In genomic region chr10:17062009-17062408, GRCh38 we compare ENCODE assay signal across 10 cellular contexts.
A peak's percentile ranks its signal among the peaks of the same experiment; 100 is the strongest.
DNase-seq lines count a peak whose midpoint lies in the region; ATAC-seq and TF ChIP-seq lines count a peak whose summit lies in the region.
"Had no signal": no experiment of that assay in that cellular context is flagged by ENCODE, and none has a peak within 500 bp of the region (broad histone marks: within the 10 kb centered on the region; RNA-seq: fewer than 3 reads in every experiment).

No MANE protein-coding gene starts in this region.

- H3K27ac ChIP-seq in gastrocnemius medialis (peak overlapping the region in 3 of 4 donors; percentile 35 to 55 (median 49)), dorsolateral prefrontal cortex (no peak overlapping the region)

- DNase-seq in EH (ENCODE audit: low read depth) (peak; percentile 82), SK-MEL-5 (ENCODE audit: low read depth, low spot score) (peak; percentile 13), fibroblast of mammary gland (ENCODE audit: low read depth) (peak; percentile 94), gastrocnemius medialis (no peak), dorsolateral prefrontal cortex (no peak), NCI-H524 (lab: John Stamatoyannopoulos, UW) (no peak)
- DNase-seq: COR-L47, midbrain had no signal

- H3K36me3 ChIP-seq in gastrocnemius medialis, result no peaks in the 10 kb centered on the region

- no peak overlapping the region for H3K4me3 ChIP-seq in fibroblast of mammary gland (ENCODE audit: control insufficient read depth, low read depth, low read length)
- H3K4me3 ChIP-seq in gastrocnemius medialis, result no peak overlapping the region
- no peak overlapping the region for H3K4me3 ChIP-seq in dorsolateral prefrontal cortex

- peaks cover 0 to 5% of the 10 kb centered on the region in 2 donors for H3K4me1 ChIP-seq in gastrocnemius medialis

- TF ChIP-seq POLR2A in gastrocnemius medialis (IDR thresholded peaks at IDR 0.05), result no peak

- intact Hi-C loops in gastrocnemius medialis (cut with DNase I; ENCODE audit: low total_unique reads), result no loop called here
- intact Hi-C loops in dorsolateral prefrontal cortex (cut with DNase I), result no loop called here

- in situ Hi-C loops in SK-MEL-5 (cut with HindIII; ENCODE audit: low pct_unique_long_range_greater_than_20kb, low sequenced_read_pairs) (no loop called here), gastrocnemius medialis (cut with MboI; ENCODE audit: low sequenced_read_pairs in 4 of 4) (no loop called here)

- H3K9me3 ChIP-seq in gastrocnemius medialis, result no peaks in the 10 kb centered on the region

- ATAC-seq in gastrocnemius medialis (no peak), HG03196 (IDR thresholded peaks at IDR 0.05; ENCODE audit: unreplicated experiment) (no peak), HG02678 (IDR thresholded peaks at IDR 0.05; ENCODE audit: unreplicated experiment) (no peak)

- TF ChIP-seq CTCF in fibroblast of mammary gland (conservative IDR thresholded peaks at IDR 0.05; ENCODE audit: control insufficient read depth, insufficient read depth, low read depth, low read length) (no peak), gastrocnemius medialis (IDR thresholded peaks at IDR 0.05 in 4 of 5, conservative IDR thresholded peaks at IDR 0.05 in 1 of 5) (no peak), dorsolateral prefrontal cortex (IDR thresholded peaks at IDR 0.05 in 54 of 56, conservative IDR thresholded peaks at IDR 0.05 in 2 of 56; ENCODE audit: low read depth in 1 of 56, partially characterized antibody in 56 of 56) (no peak)

- H3K27me3 ChIP-seq in gastrocnemius medialis (no peaks in the 10 kb centered on the region), dorsolateral prefrontal cortex (no peaks in the 10 kb centered on the region)

Comparison
In these comparisons a context has a peak if more than half of its experiments do, and no peak if none do; other contexts are left out.
1. DNase-seq: peak in EH (single experiment), SK-MEL-5 (single experiment) and fibroblast of mammary gland (single experiment); none in gastrocnemius medialis (0 of 2), dorsolateral prefrontal cortex (0 of 10) and NCI-H524 (0 of 2).
2. H3K27ac ChIP-seq: peak in gastrocnemius medialis (3 of 4); none in dorsolateral prefrontal cortex (0 of 59).